ENCODE assay signal across 8 cellular contexts in the genomic region with DNA sequence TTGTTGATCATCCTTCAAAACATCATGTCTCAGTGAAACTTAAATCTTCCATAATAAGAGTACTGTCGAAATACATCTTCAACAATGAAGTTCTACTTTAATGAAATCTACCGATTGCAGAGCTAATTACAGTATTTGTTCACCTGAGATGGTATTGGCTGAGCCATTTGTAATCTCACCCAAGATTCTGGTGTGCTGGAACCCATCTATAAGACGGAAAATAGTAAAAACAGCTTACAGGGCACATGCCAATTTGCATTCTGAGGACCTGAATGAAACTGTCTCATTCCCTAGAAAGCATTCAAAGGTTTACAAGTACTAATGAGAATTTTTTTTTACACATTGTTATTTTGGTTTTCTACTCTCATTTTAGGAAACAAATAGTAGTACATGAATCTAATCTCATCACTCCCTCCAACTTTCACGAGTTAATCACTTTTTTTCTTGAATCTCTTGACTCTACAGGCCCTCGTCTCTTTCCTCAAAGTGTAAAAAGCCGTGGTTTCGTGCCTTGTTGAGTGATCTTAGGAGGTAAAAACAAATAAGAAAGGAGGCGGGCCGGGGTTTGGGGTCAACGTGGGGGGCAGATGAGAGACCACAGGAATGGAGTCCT. TPM values are rescaled to one million over a fixed set of nuclear protein-coding genes. Genes with fewer than 3 reads are reported as not detected.
A peak's percentile ranks its signal among the peaks of the same experiment; 100 is the strongest.
DNase-seq lines count a peak whose midpoint lies in the region; ATAC-seq lines count a peak whose summit lies in the region.

No MANE protein-coding gene starts in this region.

- H3K36me3 Mint-ChIP-seq in activated naive CD4-positive, alpha-beta T cell treated with anti-CD3 and anti-CD28 coated beads, Interleukin-2, amount 50 U/mL, for 24 hours, result peaks cover 11% of the 10 kb centered on the region
- peaks cover 24% of the 10 kb centered on the region for H3K36me3 Mint-ChIP-seq in dendritic cell treated with granulocyte-macrophage colony-stimulating factor and Interleukin-4, amounts not matched to agents 40 ng/mL and 50 ng/mL, for 4 days (ENCODE audit: low read depth)
- H3K36me3 Mint-ChIP-seq in naive B cell, result peaks cover 10 to 14% of the 10 kb centered on the region in 2 donors

- no peak for DNase-seq in activated naive CD4-positive, alpha-beta T cell treated with anti-CD3 and anti-CD28 coated beads, Interleukin-2, amount 50 U/mL, for 16 hours
- DNase-seq in NOMO-1 treated with DMSO at 0.1 percent for 48 hours (lab: John Stamatoyannopoulos, UW; ENCODE audit: unreplicated experiment), result peak; percentile 12
- DNase-seq in naive B cell, result peak; percentile 6
- no peak for DNase-seq in central memory CD4-positive, alpha-beta T cell
- DNase-seq in NCI-H2081 treated with DMSO at 0.1 percent for 48 hours (lab: John Stamatoyannopoulos, UW), result no peak

- H3K27me3 Mint-ChIP-seq in activated naive CD4-positive, alpha-beta T cell treated with anti-CD3 and anti-CD28 coated beads, Interleukin-2, amount 50 U/mL, for 24 hours, result no peaks in the 10 kb centered on the region
- H3K27me3 Mint-ChIP-seq in dendritic cell treated with granulocyte-macrophage colony-stimulating factor and Interleukin-4, amounts not matched to agents 40 ng/mL and 50 ng/mL, for 4 days, result no peaks in the 10 kb centered on the region
- no peaks in the 10 kb centered on the region for H3K27me3 Mint-ChIP-seq in naive B cell

- H3K9me3 Mint-ChIP-seq in activated naive CD4-positive, alpha-beta T cell treated with anti-CD3 and anti-CD28 coated beads, Interleukin-2, amount 50 U/mL, for 24 hours, result no peaks in the 10 kb centered on the region
- no peaks in the 10 kb centered on the region for H3K9me3 Mint-ChIP-seq in dendritic cell treated with granulocyte-macrophage colony-stimulating factor and Interleukin-4, amounts not matched to agents 40 ng/mL and 50 ng/mL, for 4 days
- H3K9me3 Mint-ChIP-seq in naive B cell, result peaks cover 0 to 7% (median 6%) of the 10 kb centered on the region in 7 donors

- peaks cover 51% of the 10 kb centered on the region for H3K4me1 Mint-ChIP-seq in activated naive CD4-positive, alpha-beta T cell treated with anti-CD3 and anti-CD28 coated beads, Interleukin-2, amount 50 U/mL, for 24 hours
- peaks cover 44% of the 10 kb centered on the region for H3K4me1 Mint-ChIP-seq in dendritic cell treated with granulocyte-macrophage colony-stimulating factor and Interleukin-4, amounts not matched to agents 40 ng/mL and 50 ng/mL, for 4 days (ENCODE audit: low read depth)
- peaks cover 33 to 59% (median 42%) of the 10 kb centered on the region in 3 donors for H3K4me1 Mint-ChIP-seq in naive B cell

- peak overlapping the region; percentile 82 for H3K4me3 Mint-ChIP-seq in activated naive CD4-positive, alpha-beta T cell treated with anti-CD3 and anti-CD28 coated beads, Interleukin-2, amount 50 U/mL, for 24 hours
- peak overlapping the region; percentile 93 for H3K4me3 Mint-ChIP-seq in dendritic cell treated with granulocyte-macrophage colony-stimulating factor and Interleukin-4, amounts not matched to agents 40 ng/mL and 50 ng/mL, for 4 days
- H3K4me3 Mint-ChIP-seq in naive B cell, result peak overlapping the region; percentile 78 to 98 (median 96)

- ATAC-seq in naive B cell (ENCODE audit: low read depth in 2 of 2) (no peak), GM18868 (IDR thresholded peaks at IDR 0.05; ENCODE audit: unreplicated experiment) (no peak)

- intact Hi-C loops in dendritic cell treated with granulocyte-macrophage colony-stimulating factor and Interleukin-4, amounts not matched to agents 40 ng/mL and 50 ng/mL, for 4 days (cut with micrococcal nuclease), result no loop called here

- peak overlapping the region; percentile 80 for H3K27ac Mint-ChIP-seq in activated naive CD4-positive, alpha-beta T cell treated with anti-CD3 and anti-CD28 coated beads, Interleukin-2, amount 50 U/mL, for 24 hours
- peak overlapping the region; percentile 92 for H3K27ac Mint-ChIP-seq in dendritic cell treated with granulocyte-macrophage colony-stimulating factor and Interleukin-4, amounts not matched to agents 40 ng/mL and 50 ng/mL, for 4 days
- H3K27ac Mint-ChIP-seq in naive B cell, result peak overlapping the region; percentile 41 to 97 (median 95)

RNA-seq across cellular contexts. Expression of a gene that starts 1.0 kb away (rescaled TPM):
- 10 to 100 TPM in 5 of 6 donors, 1 to 10 TPM in 1; 6.5 to 17.3 (median 15.5) TPM for polyA plus RNA-seq in naive B cell (ENCODE audit: low read depth in 6 of 6)

RNA-seq across cellular contexts. Expression of a gene that starts 1.0 kb away (rescaled TPM):
- 100 to 1,000 TPM; 137 to 271 (median 167) TPM for polyA plus RNA-seq in naive B cell (ENCODE audit: low read depth in 6 of 6)

RNA-seq across cellular contexts. Expression of a gene that starts 12.9 kb away (rescaled TPM):
- under 1 TPM in 2 of 6 donors, not detected in 4; 0.14 to 0.41 TPM for polyA plus RNA-seq in naive B cell (ENCODE audit: low read depth in 6 of 6)

Comparison
In these comparisons a context has a peak if more than half of its experiments do, and no peak if none do; other contexts are left out.
1. DNase-seq: peak in NOMO-1 treated with DMSO at 0.1 percent for 48 hours (single experiment) and naive B cell (single experiment); none in activated naive CD4-positive, alpha-beta T cell treated with anti-CD3 and anti-CD28 coated beads, Interleukin-2, amount 50 U/mL, for 16 hours (single experiment), central memory CD4-positive, alpha-beta T cell (single experiment) and NCI-H2081 treated with DMSO at 0.1 percent for 48 hours (single experiment).
2. Peak in every context shown above with its lines, with median percentiles within 50 percentile points of each other: H3K27ac Mint-ChIP-seq and H3K4me3 Mint-ChIP-seq.